Comparison of ENCODE assay signal across 9 cellular contexts in the genomic region with DNA sequence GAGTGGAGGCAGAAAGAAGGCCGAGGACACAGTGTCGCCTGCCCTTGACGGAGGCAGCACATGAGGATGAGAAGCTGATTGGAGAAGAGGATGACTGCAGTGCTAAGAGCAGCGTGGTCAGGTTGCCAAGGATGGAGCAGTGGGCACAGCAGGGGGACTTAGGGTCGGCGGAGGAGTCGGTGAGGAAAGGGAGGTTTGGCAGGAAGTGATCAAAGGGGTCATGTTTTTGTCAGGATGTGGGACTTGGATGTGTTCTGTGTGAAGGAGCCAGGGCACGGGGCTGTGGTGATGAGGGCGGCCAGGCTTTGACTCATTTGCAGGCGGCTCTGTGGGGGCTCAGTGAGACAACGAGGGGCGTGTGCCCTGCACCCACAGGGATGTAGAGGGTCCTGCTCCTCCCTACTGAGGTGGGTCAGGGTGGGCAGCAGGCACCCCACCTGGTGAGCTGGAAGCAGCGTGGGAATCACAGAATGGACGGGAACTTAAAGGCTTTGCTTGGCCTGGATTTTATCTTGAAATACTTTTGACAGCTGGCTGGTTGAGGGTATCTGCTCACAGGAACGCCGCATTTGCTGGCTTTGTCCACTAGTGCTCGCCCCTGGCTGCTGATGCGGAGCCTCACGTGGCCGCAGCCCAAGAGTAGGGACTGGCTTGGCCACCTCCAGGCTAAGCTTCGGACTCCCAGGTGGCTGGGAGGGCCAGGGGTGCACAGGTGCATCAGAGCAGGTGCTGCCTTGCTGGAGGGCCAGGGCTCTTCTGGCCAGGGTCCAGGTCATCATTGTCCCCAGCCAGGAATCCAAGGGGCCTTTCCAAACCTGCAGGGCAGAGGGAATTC. TPM values are rescaled to one million over a fixed set of nuclear protein-coding genes. Genes with fewer than 3 reads are reported as not detected.
DNase-seq lines count a peak whose midpoint lies in the region; ATAC-seq and TF ChIP-seq lines count a peak whose summit lies in the region.
"Had no signal": no experiment of that assay in that cellular context is flagged by ENCODE, and none has a peak within 500 bp of the region (broad histone marks: within the 10 kb centered on the region; RNA-seq: fewer than 3 reads in every experiment).

No MANE protein-coding gene starts in this region.

- in situ Hi-C loops in transverse colon (cut with MboI; ENCODE audit: low pct_ligation_motif_present in 1 of 4, low pct_unique_long_range_greater_than_20kb in 1 of 4, low sequenced_read_pairs in 3 of 4), result no loop called here

- H3K27me3 ChIP-seq in transverse colon, result no peaks in the 10 kb centered on the region

- H3K4me3 ChIP-seq in transverse colon, result no peak overlapping the region
- H3K4me3 ChIP-seq: PC-9 had no signal

- H3K27me3 Mint-ChIP-seq in activated T-cell treated with anti-CD3 and anti-CD28 coated beads, Interleukin-2, amount 50 U/mL, for 24 hours, result no peaks in the 10 kb centered on the region

- no peak for DNase-seq in activated T-cell treated with anti-CD3 and anti-CD28 coated beads, Interleukin-2, amount 50 U/mL, for 24 hours
- DNase-seq in activated T-cell treated with anti-CD3 and anti-CD28 coated beads for 4 hours (no peak), UCSD-AML1 (lab: John Stamatoyannopoulos, UW; ENCODE audit: unreplicated experiment) (peak; percentile 59), left cardiac atrium (peak; percentile 65), transverse colon (no peak)

- peaks cover 53% of the 10 kb centered on the region for H3K4me1 Mint-ChIP-seq in activated T-cell treated with anti-CD3 and anti-CD28 coated beads, Interleukin-2, amount 50 U/mL, for 24 hours (ENCODE audit: low read depth)

- no peaks in the 10 kb centered on the region for H3K9me3 ChIP-seq in transverse colon

- peak overlapping the region; percentile 38 to 75 (median 62) for H3K27ac ChIP-seq in transverse colon
- H3K27ac ChIP-seq: PC-9 had no signal

- no peaks in the 10 kb centered on the region for H3K9me3 Mint-ChIP-seq in activated T-cell treated with anti-CD3 and anti-CD28 coated beads, Interleukin-2, amount 50 U/mL, for 24 hours

- peaks cover 79% of the 10 kb centered on the region for H3K36me3 Mint-ChIP-seq in activated T-cell treated with anti-CD3 and anti-CD28 coated beads, Interleukin-2, amount 50 U/mL, for 24 hours (ENCODE audit: low read depth)

- peaks cover 8 to 23% (median 17%) of the 10 kb centered on the region in 4 donors for H3K4me1 ChIP-seq in transverse colon

- intact Hi-C loops in left cardiac atrium (cut with DNase I) (no loop called here), transverse colon (cut with DNase I; ENCODE audit: low total_unique reads) (no loop called here)

- TF ChIP-seq POLR2A in transverse colon (IDR thresholded peaks at IDR 0.05), result no peak

- peaks cover 0 to 9% (median 3%) of the 10 kb centered on the region in 4 donors for H3K36me3 ChIP-seq in transverse colon

- ATAC-seq in left cardiac atrium, result peak; percentile 32 to 36
- no peak for ATAC-seq in GM19035 (IDR thresholded peaks at IDR 0.05; ENCODE audit: unreplicated experiment)
- ATAC-seq in GM21390 (IDR thresholded peaks at IDR 0.05; ENCODE audit: unreplicated experiment), result no peak
- ATAC-seq in GM21360 (IDR thresholded peaks at IDR 0.05; ENCODE audit: unreplicated experiment), result no peak

- peak overlapping the region; percentile 56 for H3K4me3 Mint-ChIP-seq in activated T-cell treated with anti-CD3 and anti-CD28 coated beads, Interleukin-2, amount 50 U/mL, for 24 hours

- TF ChIP-seq EP300 in transverse colon (IDR thresholded peaks at IDR 0.05; ENCODE audit: low read depth), result no peak

- 50 to 60% methylated on average over 7 to 21 of the region's 21 CpGs for WGBS in transverse colon (ENCODE audit: low coverage in 1 of 2), 2 donors

- peak overlapping the region; percentile 88 for H3K27ac Mint-ChIP-seq in activated T-cell treated with anti-CD3 and anti-CD28 coated beads, Interleukin-2, amount 50 U/mL, for 24 hours

- no peak for TF ChIP-seq CTCF in transverse colon (IDR thresholded peaks at IDR 0.05)

RNA-seq across cellular contexts. Expression of gene MPG, which starts 6.0 kb away (rescaled TPM):
- total RNA-seq in left cardiac atrium (10 to 100 TPM; 29.9 to 40.2 TPM), transverse colon (10 to 100 TPM; 22.3 to 63.2 (median 51.2) TPM)

RNA-seq across cellular contexts. Expression of gene RHBDF1, which starts 11.6 kb away (rescaled TPM):
- 10 to 100 TPM; 15.5 to 22.1 TPM for total RNA-seq in left cardiac atrium
- total RNA-seq in transverse colon, result 100 to 1,000 TPM in 1 of 4 donors, 10 to 100 TPM in 3; 11.9 to 179 (median 33.8) TPM

RNA-seq across cellular contexts. Expression of gene SNRNP25, which starts 30.4 kb away (rescaled TPM):
- 10 to 100 TPM; 54.7 to 56.9 TPM for total RNA-seq in left cardiac atrium
- 10 to 100 TPM in 3 of 4 donors, 1 to 10 TPM in 1; 5.6 to 27.9 (median 20.2) TPM for total RNA-seq in transverse colon

RNA-seq across cellular contexts. Expression of gene POLR3K, which starts 30.6 kb away (rescaled TPM):
- total RNA-seq in left cardiac atrium, result 10 to 100 TPM; 11.4 to 11.7 TPM
- 10 to 100 TPM in 1 of 4 donors, 1 to 10 TPM in 2, not detected in 1; 4.6 to 12.7 (median 5.2) TPM for total RNA-seq in transverse colon

RNA-seq across cellular contexts. Expression of gene NPRL3, which starts 54.5 kb away (rescaled TPM):
- total RNA-seq in left cardiac atrium (10 to 100 TPM; 18.3 to 18.7 TPM), transverse colon (10 to 100 TPM; 12.8 to 99.5 (median 22.6) TPM)

Comparison
In these comparisons a context has a peak if more than half of its experiments do, and no peak if none do; other contexts are left out.
1. DNase-seq: peak in UCSD-AML1 (single experiment) and left cardiac atrium (single experiment); none in activated T-cell treated with anti-CD3 and anti-CD28 coated beads, Interleukin-2, amount 50 U/mL, for 24 hours (single experiment), activated T-cell treated with anti-CD3 and anti-CD28 coated beads for 4 hours (single experiment) and transverse colon (single experiment).
2. ATAC-seq: peak in left cardiac atrium (2 of 2); none in GM19035 (single experiment), GM21390 (single experiment) and GM21360 (single experiment).